8 cellular contexts compared by ENCODE assay signal in the genomic region with DNA sequence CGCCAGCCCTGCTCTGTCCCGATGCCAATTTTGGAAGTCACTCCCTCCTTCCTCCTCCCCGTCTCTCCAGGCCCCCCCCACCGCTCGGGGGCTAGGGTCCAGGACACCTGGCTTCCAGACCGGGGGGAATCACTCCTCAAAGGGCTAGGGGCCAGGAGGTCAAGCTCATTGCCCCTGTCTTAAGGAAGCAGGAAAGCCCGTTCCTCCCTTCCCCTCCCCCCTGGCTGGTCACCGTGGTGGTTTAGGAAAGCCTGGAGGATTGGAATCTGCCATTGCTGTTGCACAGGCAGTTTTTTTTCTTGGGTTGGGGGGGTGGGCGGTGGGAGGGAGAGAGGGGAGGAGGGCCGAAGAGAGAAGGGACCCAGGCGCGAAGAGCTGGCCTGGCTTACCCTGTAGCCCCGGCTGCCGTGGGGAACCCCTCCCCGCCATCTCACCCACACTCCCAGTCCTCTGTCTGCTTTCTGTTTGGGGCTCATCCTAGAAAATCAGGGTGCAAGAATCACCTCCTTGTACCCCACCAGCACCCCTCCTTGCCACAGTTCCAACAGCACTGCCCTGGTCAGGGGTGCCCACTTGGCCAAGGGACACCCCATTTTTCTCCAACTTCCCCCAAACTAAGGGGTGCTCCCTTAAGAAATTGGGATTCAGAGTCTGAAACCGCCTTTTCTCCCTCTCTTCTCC. TPM values are rescaled to one million over a fixed set of nuclear protein-coding genes. Genes with fewer than 3 reads are reported as not detected.
A peak's percentile ranks its signal among the peaks of the same experiment; 100 is the strongest.
DNase-seq lines count a peak whose midpoint lies in the region; ATAC-seq and TF ChIP-seq lines count a peak whose summit lies in the region.

No MANE protein-coding gene starts in this region.

- H2BK120ac ChIP-seq in mesendoderm (ENCODE audit: low read depth, low read length): no peak overlapping the region

- H3K4me1 Mint-ChIP-seq in endodermal cell: peaks cover 19% of the 10 kb centered on the region

- peak overlapping the region; percentile 93 for H4K5ac ChIP-seq in mesendoderm (ENCODE audit: low read length)

- peak overlapping the region; percentile 77 for H3K27ac Mint-ChIP-seq in endodermal cell

- H3K79me1 ChIP-seq in mesendoderm (ENCODE audit: low read length): no peaks in the 10 kb centered on the region

- no peak for TF ChIP-seq CTCF in endodermal cell (conservative IDR thresholded peaks at IDR 0.05)

- WGBS in endodermal cell (ENCODE audit: insufficient coverage in 1 of 2, insufficient read length in 1 of 2), 2 experiments: 50% methylated on average over 9 of the region's 16 CpGs; no CpG with 5 or more reads in 1 of the 2 experiments
- no CpG with 5 or more reads among the region's 16 CpGs for WGBS in mesendoderm (ENCODE audit: extremely low coverage, insufficient coverage, low lambda C conversion rate)

- no peaks in the 10 kb centered on the region for H3K79me2 ChIP-seq in mesendoderm (ENCODE audit: control insufficient read depth, insufficient read depth, low read length)

- H3K9me3 Mint-ChIP-seq in endodermal cell: peaks cover 7% of the 10 kb centered on the region

- peak overlapping the region; percentile 64 for H3K18ac ChIP-seq in mesendoderm (ENCODE audit: low read length)

- H3K56ac ChIP-seq in mesendoderm (ENCODE audit: low read length): peak overlapping the region; percentile 91

- H3K4me3 Mint-ChIP-seq in endodermal cell: no peak overlapping the region

- H3K4me2 ChIP-seq in mesendoderm (ENCODE audit: low read length): peak overlapping the region; percentile 35

- H3K4me3 ChIP-seq in endodermal cell (ENCODE audit: low read length) (no peak overlapping the region), mesendoderm (ENCODE audit: low read length) (no peak overlapping the region)

- peaks cover 11% of the 10 kb centered on the region for H3K36me3 Mint-ChIP-seq in endodermal cell (ENCODE audit: low read depth)

- H3K4me1 ChIP-seq in endodermal cell (ENCODE audit: control insufficient read depth, insufficient read depth, low read length) (no peaks in the 10 kb centered on the region), mesendoderm (ENCODE audit: control insufficient read depth, low read depth, low read length) (peaks cover 7% of the 10 kb centered on the region)

- H4K8ac ChIP-seq in mesendoderm (ENCODE audit: low read depth, low read length): peak overlapping the region; percentile 43

- H3K9ac ChIP-seq in endodermal cell (ENCODE audit: extremely low read depth, low read length, poor library complexity, severe bottlenecking): peak overlapping the region; percentile 30
- peak overlapping the region; percentile 74 for H3K9ac ChIP-seq in mesendoderm (ENCODE audit: low read length)

- no peaks in the 10 kb centered on the region for H3K9me3 ChIP-seq in endodermal cell (ENCODE audit: control insufficient read depth, low read length)

- peak overlapping the region; percentile 65 for H3K4ac ChIP-seq in mesendoderm (ENCODE audit: low read depth, low read length)

- ATAC-seq in HG03469 (IDR thresholded peaks at IDR 0.05; ENCODE audit: unreplicated experiment): no peak

- no peak overlapping the region for H3K23ac ChIP-seq in mesendoderm (ENCODE audit: low read length)

- peak; percentile 62 for DNase-seq in DMS114 treated with DMSO at 0.1 percent for 48 hours (lab: John Stamatoyannopoulos, UW; ENCODE audit: unreplicated experiment)
- DNase-seq in NCI-H345 treated with DMSO at 0.1 percent for 48 hours (lab: John Stamatoyannopoulos, UW; ENCODE audit: unreplicated experiment): peak; percentile 8
- peak; percentile 92 for DNase-seq in endodermal cell
- peak; percentile 87 for DNase-seq in mesendoderm
- DNase-seq in dedifferentiated amniotic fluid mesenchymal stem cell (ENCODE audit: extremely low spot score): no peak
- no peak for DNase-seq in Ammon's horn (ENCODE audit: low spot score)
- no peak for DNase-seq in central memory CD4-positive, alpha-beta T cell

- H2AK5ac ChIP-seq in mesendoderm (ENCODE audit: low read length): peak overlapping the region; percentile 46

- H3K36me3 ChIP-seq in endodermal cell (ENCODE audit: control insufficient read depth, insufficient read depth, low read length) (peaks cover 3% of the 10 kb centered on the region), mesendoderm (ENCODE audit: control insufficient read depth, insufficient read depth, low read length) (no peaks in the 10 kb centered on the region)

- H3K27me3 ChIP-seq in endodermal cell (ENCODE audit: control insufficient read depth, insufficient read depth, low read length, poor library complexity, severe bottlenecking): peaks cover 37% of the 10 kb centered on the region
- H3K27me3 ChIP-seq in mesendoderm (ENCODE audit: insufficient read depth, low read length, poor library complexity): no peaks in the 10 kb centered on the region

- peak overlapping the region; percentile 14 for H2BK15ac ChIP-seq in mesendoderm (replicated peaks; ENCODE audit: low read depth)

- no peak overlapping the region for H2BK5ac ChIP-seq in mesendoderm (ENCODE audit: low read length)

- H3K27ac ChIP-seq in endodermal cell (ENCODE audit: low read depth, low read length) (no peak overlapping the region), mesendoderm (ENCODE audit: low read depth, low read length) (no peak overlapping the region)

- peaks cover 43% of the 10 kb centered on the region for H3K27me3 Mint-ChIP-seq in endodermal cell (ENCODE audit: insufficient read depth)

RNA-seq across cellular contexts. Expression of gene BCL6B, which starts 2.9 kb away (rescaled TPM):
- 1 to 10 TPM; 2.9 to 7.0 TPM for total RNA-seq in endodermal cell
- 2.0 TPM for polyA plus RNA-seq in endodermal cell (2013, experiment 1 of 2)
- 1.1 TPM for polyA plus RNA-seq in endodermal cell (2013, experiment 2 of 2)
- polyA plus RNA-seq in mesendoderm (2013, experiment 1 of 2): 0.87 TPM
- 1.1 TPM for polyA plus RNA-seq in mesendoderm (2013, experiment 2 of 2)

RNA-seq across cellular contexts. Expression of gene RNASEK, which starts 7.6 kb away (rescaled TPM):
- 100 to 1,000 TPM; 233 to 277 TPM for total RNA-seq in endodermal cell
- 221 TPM for polyA plus RNA-seq in endodermal cell (2013, experiment 1 of 2)
- polyA plus RNA-seq in endodermal cell (2013, experiment 2 of 2): 204 TPM
- 250 TPM for polyA plus RNA-seq in mesendoderm (2013, experiment 1 of 2)
- polyA plus RNA-seq in mesendoderm (2013, experiment 2 of 2): 245 TPM

RNA-seq across cellular contexts. Expression of gene SLC16A13, which starts 15.8 kb away (rescaled TPM):
- total RNA-seq in endodermal cell: 10 to 100 TPM; 18.8 to 19.9 TPM
- 4.3 TPM for polyA plus RNA-seq in endodermal cell (2013, experiment 1 of 2)
- polyA plus RNA-seq in endodermal cell (2013, experiment 2 of 2): 4.3 TPM
- 5.8 TPM for polyA plus RNA-seq in mesendoderm (2013, experiment 1 of 2)
- polyA plus RNA-seq in mesendoderm (2013, experiment 2 of 2): 5.3 TPM

RNA-seq across cellular contexts. Expression of gene SLC16A11, which starts 23.9 kb away (rescaled TPM):
- total RNA-seq in endodermal cell: under 1 TPM; 0.24 to 0.44 TPM
- polyA plus RNA-seq in endodermal cell (2013, experiment 1 of 2): 0.43 TPM
- 0.54 TPM for polyA plus RNA-seq in endodermal cell (2013, experiment 2 of 2)
- polyA plus RNA-seq in mesendoderm (2013, experiment 1 of 2): 0.06 TPM
- polyA plus RNA-seq in mesendoderm (2013, experiment 2 of 2): 0.03 TPM

RNA-seq across cellular contexts. Expression of gene ALOX12, which starts 24.1 kb away (rescaled TPM):
- total RNA-seq in endodermal cell: under 1 TPM; 0.46 to 0.92 TPM
- polyA plus RNA-seq in endodermal cell (2013, experiment 1 of 2): 0.18 TPM
- not detected for polyA plus RNA-seq in endodermal cell (2013, experiment 2 of 2)
- polyA plus RNA-seq in mesendoderm (2013, experiment 1 of 2): 0.95 TPM
- polyA plus RNA-seq in mesendoderm (2013, experiment 2 of 2): 0.87 TPM

Comparison
In these comparisons a context has a peak if more than half of its experiments do, and no peak if none do; other contexts are left out.
1. DNase-seq: peak in DMS114 treated with DMSO at 0.1 percent for 48 hours (single experiment), NCI-H345 treated with DMSO at 0.1 percent for 48 hours (single experiment), endodermal cell (single experiment) and mesendoderm (single experiment); none in dedifferentiated amniotic fluid mesenchymal stem cell (single experiment), Ammon's horn (single experiment) and central memory CD4-positive, alpha-beta T cell (single experiment).